In genomic region chr11:46901156-46901555, GRCh38 we compare ENCODE assay signal across 27 cellular contexts. TPM values are rescaled to one million over a fixed set of nuclear protein-coding genes. Genes with fewer than 3 reads are reported as not detected.
DNase-seq lines count a peak whose midpoint lies in the region; ATAC-seq, FAIRE-seq and TF ChIP-seq lines count a peak whose summit lies in the region.
"Had no signal": no experiment of that assay in that cellular context is flagged by ENCODE, and none has a peak within 500 bp of the region (broad histone marks: within the 10 kb centered on the region; RNA-seq: fewer than 3 reads in every experiment).

No MANE protein-coding gene starts in this region.

- no peak for FAIRE-seq in bronchial epithelial cell (lab: Jason Lieb, UNC)
- FAIRE-seq: endothelial cell of umbilical vein, H54, urothelium cell line had no signal

- peaks cover 2% of the 10 kb centered on the region for H3K4me1 ChIP-seq in osteoblast (ENCODE audit: insufficient read depth, low read length)
- H3K4me1 ChIP-seq: foreskin keratinocyte, parathyroid adenoma had no signal

- H3K4me2 ChIP-seq in osteoblast (ENCODE audit: insufficient read depth, low read length): no peak overlapping the region

- H2AFZ ChIP-seq in osteoblast (ENCODE audit: low read length): no peak overlapping the region
- H2AFZ ChIP-seq: parathyroid adenoma had no signal

- H3K4me3 Mint-ChIP-seq in stimulated activated naive B cell treated with anti-CD40 and anti-IgM and Interleukin-4, amounts not matched to agents 10 μg/mL and 1 μg/mL and 100 μg/mL, for 72 hours: no peak overlapping the region
- H3K4me3 Mint-ChIP-seq: activated T-cell treated with anti-CD3 and anti-CD28 coated beads, Interleukin-2, amount 50 U/mL, for 24 hours; CD14-positive monocyte; dendritic cell treated with granulocyte-macrophage colony-stimulating factor and Interleukin-4, amounts not matched to agents 40 ng/mL and 50 ng/mL, for 4 days; nephron had no signal

- no peak for TF ChIP-seq EP300 in Ishikawa (IDR thresholded peaks at IDR 0.05; ENCODE audit: borderline replicate concordance)

- H4K20me1 ChIP-seq in osteoblast (ENCODE audit: insufficient read depth, low read length): no peaks in the 10 kb centered on the region

- no peaks in the 10 kb centered on the region for H3K79me2 ChIP-seq in osteoblast (ENCODE audit: insufficient read depth, low read length)

- peaks cover 4 to 8% of the 10 kb centered on the region in 2 donors for H3K27me3 Mint-ChIP-seq in stimulated activated naive B cell treated with anti-CD40 and anti-IgM and Interleukin-4, amounts not matched to agents 10 μg/mL and 1 μg/mL and 100 μg/mL, for 72 hours

- H3K27me3 ChIP-seq in bronchial epithelial cell (ENCODE audit: control insufficient read depth, insufficient read depth, low read length) (no peaks in the 10 kb centered on the region), osteoblast (ENCODE audit: insufficient read depth, low read length) (no peaks in the 10 kb centered on the region)
- H3K27me3 ChIP-seq: cardiac muscle cell, foreskin keratinocyte had no signal

- no peaks in the 10 kb centered on the region for H3K36me3 ChIP-seq in bronchial epithelial cell (ENCODE audit: control insufficient read depth, insufficient read depth, low read length)
- no peaks in the 10 kb centered on the region for H3K36me3 ChIP-seq in osteoblast (ENCODE audit: insufficient read depth, low read length)

- no peak overlapping the region for H3K27ac Mint-ChIP-seq in stimulated activated naive B cell treated with anti-CD40 and anti-IgM and Interleukin-4, amounts not matched to agents 10 μg/mL and 1 μg/mL and 100 μg/mL, for 72 hours
- H3K27ac Mint-ChIP-seq: activated T-cell treated with anti-CD3 and anti-CD28 coated beads, Interleukin-2, amount 50 U/mL, for 24 hours; CD14-positive monocyte; dendritic cell treated with granulocyte-macrophage colony-stimulating factor and Interleukin-4, amounts not matched to agents 40 ng/mL and 50 ng/mL, for 4 days; nephron had no signal

- no peak for TF ChIP-seq RAD21 in Ishikawa (IDR thresholded peaks at IDR 0.05; ENCODE audit: low read depth)

- H3K9me3 ChIP-seq in osteoblast (ENCODE audit: low read depth, low read length): no peaks in the 10 kb centered on the region

- peaks cover 0 to 2% of the 10 kb centered on the region in 2 donors for H3K4me1 Mint-ChIP-seq in stimulated activated naive B cell treated with anti-CD40 and anti-IgM and Interleukin-4, amounts not matched to agents 10 μg/mL and 1 μg/mL and 100 μg/mL, for 72 hours

- no peak overlapping the region for H3K27ac ChIP-seq in osteoblast (ENCODE audit: low read depth, low read length)
- H3K27ac ChIP-seq: cardiac muscle cell, foreskin keratinocyte, parathyroid adenoma had no signal

- no peaks in the 10 kb centered on the region for H3K36me3 Mint-ChIP-seq in stimulated activated naive B cell treated with anti-CD40 and anti-IgM and Interleukin-4, amounts not matched to agents 10 μg/mL and 1 μg/mL and 100 μg/mL, for 72 hours
- H3K36me3 Mint-ChIP-seq: CD14-positive monocyte had no signal

- no peak for ATAC-seq in stimulated activated naive B cell treated with anti-CD40 and anti-IgM and Interleukin-4, amounts not matched to agents 10 μg/mL and 1 μg/mL and 100 μg/mL, for 72 hours (replicated peaks)
- no peak for ATAC-seq in HG03354 (IDR thresholded peaks at IDR 0.05; ENCODE audit: poor library complexity, severe bottlenecking, unreplicated experiment)
- ATAC-seq: foreskin keratinocyte, sciatic nerve had no signal

- H3K4me3 ChIP-seq in bronchial epithelial cell (ENCODE audit: low read depth, low read length) (no peak overlapping the region), osteoblast (ENCODE audit: insufficient read depth, low read length) (no peak overlapping the region)
- H3K4me3 ChIP-seq: cardiac muscle cell had no signal

- no peaks in the 10 kb centered on the region for H3K9me3 Mint-ChIP-seq in stimulated activated naive B cell treated with anti-CD40 and anti-IgM and Interleukin-4, amounts not matched to agents 10 μg/mL and 1 μg/mL and 100 μg/mL, for 72 hours
- H3K9me3 Mint-ChIP-seq: activated T-cell treated with anti-CD3 and anti-CD28 coated beads, Interleukin-2, amount 50 U/mL, for 24 hours; CD14-positive monocyte; dendritic cell treated with granulocyte-macrophage colony-stimulating factor and Interleukin-4, amounts not matched to agents 40 ng/mL and 50 ng/mL, for 4 days; nephron had no signal

- no peak for TF ChIP-seq CTCF in bronchial epithelial cell (IDR thresholded peaks at IDR 0.05; ENCODE audit: insufficient read depth, low read length, severe bottlenecking)
- TF ChIP-seq CTCF in osteoblast (IDR thresholded peaks at IDR 0.05; ENCODE audit: extremely low read depth, low read depth, low read length): no peak

- DNase-seq in NOMO-1 treated with dmso at 0.1 percent for 144 hours (lab: John Stamatoyannopoulos, UW; ENCODE audit: unreplicated experiment) (peak; percentile 1), bronchial epithelial cell (ENCODE audit: low read depth) (peak; percentile 55), osteoblast (ENCODE audit: insufficient read length, low spot score, missing footprints) (peak; percentile 72), GF-D8 (lab: John Stamatoyannopoulos, UW) (no peak)
- DNase-seq in stimulated activated naive B cell treated with anti-CD40 and anti-IgM and Interleukin-4, amounts not matched to agents 10 μg/mL and 1 μg/mL and 100 μg/mL, for 72 hours: no peak
- DNase-seq: activated CD8-positive, alpha-beta memory T cell treated with anti-CD3 and anti-CD28 coated beads for 24 hours; activated T-cell treated with anti-CD3 and anti-CD28 coated beads, Interleukin-2, amount 50 U/mL, for 24 hours; amniotic stem cell; foreskin keratinocyte; KG1; NCI-H1092; NCI-H2081; NCI-H446 treated with DMSO at 0.1 percent for 48 hours; NK-92 treated with Interleukin-12 subunit alpha and Interleukin-12 subunit beta, amount 100 ng/mL, for 24 hours; stimulated activated CD8-positive, alpha-beta memory T cell treated with anti-CD3 and anti-CD28 coated beads, Interleukin-4, amount 100 ng/mL, for 48 hours had no signal

TF ChIP-seq in Ishikawa, 13 proteins besides CTCF, POLR2A, EP300 and RAD21:
- TF ChIP-seq TCF12 (IDR thresholded peaks at IDR 0.05; ENCODE audit: low read depth): no peak
- TF ChIP-seq CEBPB (IDR thresholded peaks at IDR 0.05): peak; percentile 67

RNA-seq across cellular contexts. Expression of gene LRP4, which starts 17.2 kb away (rescaled TPM):
- 3.3 and 5.0 TPM in 2 replicates for total RNA-seq in bronchial epithelial cell
- 1.5 and 2.2 TPM in 2 replicates for total RNA-seq in osteoblast
- total RNA-seq: mononuclear cell had no signal

RNA-seq across cellular contexts. Expression of gene CSTPP1, which starts 35.4 kb away (rescaled TPM):
- total RNA-seq in bronchial epithelial cell (6.6 and 9.1 TPM in 2 replicates), osteoblast (27.1 and 31.5 TPM in 2 replicates)

RNA-seq across cellular contexts. Expression of gene CKAP5, which starts 55.1 kb away (rescaled TPM):
- 41.6 and 51.8 TPM in 2 replicates for total RNA-seq in bronchial epithelial cell
- 52.7 and 56.5 TPM in 2 replicates for total RNA-seq in osteoblast

Comparison
In these comparisons a context has a peak if more than half of its experiments do, and no peak if none do; other contexts are left out.
1. DNase-seq: peak in NOMO-1 treated with dmso at 0.1 percent for 144 hours (single experiment), bronchial epithelial cell (single experiment) and osteoblast (single experiment); none in stimulated activated naive B cell treated with anti-CD40 and anti-IgM and Interleukin-4, amounts not matched to agents 10 μg/mL and 1 μg/mL and 100 μg/mL, for 72 hours (single experiment) and GF-D8 (single experiment).